1 cellular context compared by ENCODE assay signal in genomic region chr16:70198230-70198629, GRCh38. TPM values are rescaled to one million over a fixed set of nuclear protein-coding genes. Genes with fewer than 3 reads are reported as not detected.
"Had no signal": no experiment of that assay in that cellular context is flagged by ENCODE, and none has a peak within 500 bp of the region (broad histone marks: within the 10 kb centered on the region; RNA-seq: fewer than 3 reads in every experiment).

No MANE protein-coding gene starts in this region.

RNA-seq across cellular contexts. Expression of gene CLEC18C, which starts 24.6 kb away (rescaled TPM):
- total RNA-seq: G401 had no signal
